Comparison of ENCODE assay signal across 8 cellular contexts in genomic region chr14:24135584-24135833, GRCh38. TPM values are rescaled to one million over a fixed set of nuclear protein-coding genes. Genes with fewer than 3 reads are reported as not detected.
DNase-seq lines count a peak whose midpoint lies in the region; ATAC-seq and TF ChIP-seq lines count a peak whose summit lies in the region.

No MANE protein-coding gene starts in this region.

- peaks cover 24% of the 10 kb centered on the region for H3K4me1 ChIP-seq in SJCRH30
- H3K4me1 ChIP-seq in skeletal muscle tissue (ENCODE audit: control insufficient read depth in 3 of 3, insufficient read depth in 3 of 3, low read length in 3 of 3), result peaks cover 60 to 70% (median 67%) of the 10 kb centered on the region in 3 donors

- H3K36me3 ChIP-seq in SJCRH30 (peaks cover 41% of the 10 kb centered on the region), skeletal muscle tissue (ENCODE audit: control insufficient read depth in 3 of 3, insufficient read depth in 3 of 3, low read length in 3 of 3) (peaks cover 24 to 32% (median 29%) of the 10 kb centered on the region in 3 donors)

- H3K9ac ChIP-seq in skeletal muscle tissue (ENCODE audit: low read depth in 1 of 3, low read length in 3 of 3), result peak overlapping the region; percentile 74 to 83 (median 75)

- H3K27me3 ChIP-seq in SJCRH30 (no peaks in the 10 kb centered on the region), skeletal muscle tissue (ENCODE audit: control insufficient read depth in 3 of 3, insufficient read depth in 3 of 3, low read length in 3 of 3) (no peaks in the 10 kb centered on the region)

- TF ChIP-seq CTCF in 22Rv1 (IDR thresholded peaks at IDR 0.05) (no peak), fibroblast of villous mesenchyme (IDR thresholded peaks at IDR 0.05; ENCODE audit: insufficient read depth, low read depth, low read length) (no peak)

- DNase-seq in SJCRH30 (no peak), fibroblast of villous mesenchyme (ENCODE audit: low read depth) (no peak), AG08396 (ENCODE audit: low spot score) (no peak), iPS-NIHi11 (ENCODE audit: low spot score) (no peak), germinal center (ENCODE audit: low spot score) (no peak)

- H3K9me3 ChIP-seq in SJCRH30 (replicated peaks) (no peaks in the 10 kb centered on the region), skeletal muscle tissue (ENCODE audit: control insufficient read depth in 3 of 3, low read length in 3 of 3) (no peaks in the 10 kb centered on the region)

- H3K4me3 ChIP-seq in SJCRH30 (peak overlapping the region; percentile 83), fibroblast of villous mesenchyme (ENCODE audit: low read depth, low read length) (peak overlapping the region; percentile 68), skeletal muscle tissue (ENCODE audit: low read length in 3 of 3) (peak overlapping the region; percentile 72 to 87 (median 82))

- peak; percentile 4 for ATAC-seq in GM19452 (IDR thresholded peaks at IDR 0.05; ENCODE audit: unreplicated experiment)

- H3K27ac ChIP-seq in 22Rv1, result peak overlapping the region; percentile 94
- H3K27ac ChIP-seq in SJCRH30, result peak overlapping the region; percentile 3; the same call in 1 of the 2 replicates
- peak overlapping the region; percentile 88 for H3K27ac ChIP-seq in skeletal muscle tissue (ENCODE audit: low read depth, low read length)

RNA-seq across cellular contexts. Expression of gene PSME1, which starts 0.5 kb away (rescaled TPM):
- 118 and 120 TPM in 2 replicates for total RNA-seq in SJCRH30 (2014; rRNA removed; shearing (Covaris generic))
- total RNA-seq in fibroblast of villous mesenchyme (95.7 and 147 TPM in 2 replicates), skeletal muscle tissue (89.8 TPM)

RNA-seq across cellular contexts. Expression of gene FITM1, which starts 5.0 kb away (rescaled TPM):
- 137 and 161 TPM in 2 replicates for total RNA-seq in SJCRH30 (2014; rRNA removed; shearing (Covaris generic))
- total RNA-seq in fibroblast of villous mesenchyme, result not detected in 2 replicates
- total RNA-seq in skeletal muscle tissue, result 172 TPM

RNA-seq across cellular contexts. Expression of gene EMC9, which starts 5.9 kb away (rescaled TPM):
- total RNA-seq in SJCRH30 (2014; rRNA removed; shearing (Covaris generic)), result 45.6 and 52.7 TPM in 2 replicates
- total RNA-seq in fibroblast of villous mesenchyme, result 9.9 and 17.4 TPM in 2 replicates
- total RNA-seq in skeletal muscle tissue, result 12.0 TPM

RNA-seq across cellular contexts. Expression of gene PSME2, which starts 10.9 kb away (rescaled TPM):
- 237 and 253 TPM in 2 replicates for total RNA-seq in SJCRH30 (2014; rRNA removed; shearing (Covaris generic))
- total RNA-seq in fibroblast of villous mesenchyme, result 141 and 151 TPM in 2 replicates
- 58.5 TPM for total RNA-seq in skeletal muscle tissue

RNA-seq across cellular contexts. Expression of gene RNF31, which starts 11.8 kb away (rescaled TPM):
- 43.0 and 58.8 TPM in 2 replicates for total RNA-seq in SJCRH30 (2014; rRNA removed; shearing (Covaris generic))
- 37.4 and 38.0 TPM in 2 replicates for total RNA-seq in fibroblast of villous mesenchyme
- 33.4 TPM for total RNA-seq in skeletal muscle tissue

Comparison
In these comparisons a context has a peak if more than half of its experiments do, and no peak if none do; other contexts are left out.
1. H3K27ac ChIP-seq: peak in every context shown above with its lines; median percentile 94 in 22Rv1; 88 in skeletal muscle tissue; 3 in SJCRH30.
2. RNA of gene FITM1, which starts 5.0 kb away (total RNA-seq): 172 TPM in skeletal muscle tissue (single experiment) and 137 to 161 TPM in SJCRH30; not detected in fibroblast of villous mesenchyme; every median in the first group is over 100 times any median in the second.
3. Peak in every context shown above with its lines, with median percentiles within 50 percentile points of each other: H3K4me3 ChIP-seq.